Comparison of ENCODE assay signal across 21 cellular contexts in the genomic region with DNA sequence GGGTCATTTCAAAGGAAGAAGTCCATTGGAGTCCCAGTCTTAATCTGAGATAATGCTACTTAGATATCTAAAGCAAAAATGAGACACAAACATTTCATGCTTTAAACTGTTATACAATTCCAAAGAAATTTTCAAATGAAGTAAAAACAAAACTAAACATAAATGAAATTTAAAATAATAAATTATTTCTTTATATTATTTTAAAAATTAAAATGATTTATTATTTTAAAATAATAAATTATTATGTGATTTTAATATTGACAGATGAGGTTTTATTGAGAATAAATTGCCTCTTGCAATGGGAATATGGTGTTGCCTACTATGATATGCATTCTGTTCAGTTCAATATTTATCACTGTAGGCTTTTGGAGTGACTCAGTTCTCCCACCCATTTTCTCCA.
A peak's percentile ranks its signal among the peaks of the same experiment; 100 is the strongest.
DNase-seq lines count a peak whose midpoint lies in the region; ATAC-seq, FAIRE-seq and TF ChIP-seq lines count a peak whose summit lies in the region.
"Had no signal": no experiment of that assay in that cellular context is flagged by ENCODE, and none has a peak within 500 bp of the region (broad histone marks: within the 10 kb centered on the region; RNA-seq: fewer than 3 reads in every experiment).

No MANE protein-coding gene starts in this region.

- BruUV-seq in mammary epithelial cell (replicated peaks; lab: Mats Ljungman, UMichigan) = no TSS peak

- H3K27me3 ChIP-seq in GM23338 (ENCODE audit: insufficient read depth) (no peaks in the 10 kb centered on the region), mammary epithelial cell (ENCODE audit: insufficient read depth, low read length) (no peaks in the 10 kb centered on the region)

- H3K36me3 ChIP-seq in GM23338 (ENCODE audit: insufficient read depth) (no peaks in the 10 kb centered on the region), kidney (ENCODE audit: control insufficient read depth in 1 of 2, insufficient read depth in 2 of 2, low read length in 2 of 2) (no peaks in the 10 kb centered on the region), mammary epithelial cell (ENCODE audit: insufficient read depth, low read length) (no peaks in the 10 kb centered on the region)

- H3K4me1 ChIP-seq in GM23338 (ENCODE audit: insufficient read depth) = peaks cover 26% of the 10 kb centered on the region
- H3K4me1 ChIP-seq in kidney (ENCODE audit: control insufficient read depth in 1 of 2, insufficient read depth in 1 of 2, low read depth in 1 of 2, low read length in 2 of 2) = no peaks in the 10 kb centered on the region
- no peaks in the 10 kb centered on the region for H3K4me1 ChIP-seq in mammary epithelial cell (ENCODE audit: insufficient read depth, low read length)
- H3K4me1 ChIP-seq: A549 had no signal

- H2AFZ ChIP-seq in GM23338 = no peak overlapping the region
- no peak overlapping the region for H2AFZ ChIP-seq in mammary epithelial cell (ENCODE audit: low read depth, low read length)
- H2AFZ ChIP-seq: GM23248 had no signal

- dilution Hi-C loops in mammary epithelial cell (cut with HindIII; ENCODE audit: low sequenced_read_pairs) = no loop called here

- in situ Hi-C loops in mammary epithelial cell (cut with MboI; ENCODE audit: low sequenced_read_pairs in 2 of 2) = no loop called here

- peaks cover 42% of the 10 kb centered on the region for H3K4me1 Mint-ChIP-seq in GM23338

- H3K4me2 ChIP-seq in GM23338 (no peak overlapping the region), mammary epithelial cell (ENCODE audit: insufficient read depth, low read depth, low read length) (no peak overlapping the region)
- H3K4me2 ChIP-seq: A549 had no signal

- no peaks in the 10 kb centered on the region for H3K36me3 Mint-ChIP-seq in GM23338 (ENCODE audit: low read depth)
- H3K36me3 Mint-ChIP-seq: CD4-positive, alpha-beta memory T cell had no signal

- H4K20me1 ChIP-seq in GM23338 (replicated peaks; ENCODE audit: insufficient read depth) (no peaks in the 10 kb centered on the region), mammary epithelial cell (ENCODE audit: insufficient read depth, low read length) (no peaks in the 10 kb centered on the region)

- peak overlapping the region; percentile 51; the same call in 1 of the 2 replicates for H3K27ac Mint-ChIP-seq in GM23338
- H3K27ac Mint-ChIP-seq: CD4-positive, alpha-beta memory T cell had no signal

- TF ChIP-seq CTCF in GM23338 (conservative IDR thresholded peaks at IDR 0.05; ENCODE audit: low read depth in 2 of 2) (no peak), VCaP (conservative IDR thresholded peaks at IDR 0.05) (no peak), kidney (IDR thresholded peaks at IDR 0.05; ENCODE audit: borderline replicate concordance, extremely low read depth, insufficient read depth) (no peak), mammary epithelial cell (conservative IDR thresholded peaks at IDR 0.05 in 1 of 2, IDR thresholded peaks at IDR 0.05 in 1 of 2; ENCODE audit: extremely low read depth in 1 of 2, insufficient read depth in 1 of 2, low read depth in 1 of 2, low read length in 2 of 2) (no peak)

- H3K9ac ChIP-seq in kidney (ENCODE audit: low read length in 2 of 2) (no peak overlapping the region), mammary epithelial cell (ENCODE audit: insufficient read depth, low read length) (no peak overlapping the region)
- H3K9ac ChIP-seq: GM23248 had no signal

- H3K79me2 ChIP-seq in GM23338 (replicated peaks; ENCODE audit: insufficient read depth) (no peaks in the 10 kb centered on the region), mammary epithelial cell (ENCODE audit: insufficient read depth, low read length) (no peaks in the 10 kb centered on the region)

- CTCF ChIA-PET in mammary epithelial cell (lab: Charles Lee; ENCODE audit: low non-redundant PET) = no interaction called here

- no peaks in the 10 kb centered on the region for H3F3A ChIP-seq in GM23338 (replicated peaks; ENCODE audit: low read depth)

- no peak overlapping the region for H3K27ac ChIP-seq in GM23338 (ENCODE audit: low read depth)
- H3K27ac ChIP-seq in VCaP = peak overlapping the region; percentile 76; the same call in 1 of the 2 replicates
- H3K27ac ChIP-seq in kidney (ENCODE audit: low read depth in 2 of 2, low read length in 2 of 2) = no peak overlapping the region
- H3K27ac ChIP-seq in mammary epithelial cell (ENCODE audit: insufficient read depth, low read depth, low read length) = no peak overlapping the region
- H3K27ac ChIP-seq: A549, C4-2B, GM23248, HL-60 had no signal

- no peak overlapping the region for H3K4me3 Mint-ChIP-seq in GM23338
- H3K4me3 Mint-ChIP-seq: CD4-positive, alpha-beta memory T cell had no signal

- peak; percentile 92 for FAIRE-seq in kidney (lab: Jason Lieb, UNC)
- FAIRE-seq: A549, GM12891, H54, HTR-8/SVneo, K562 had no signal

- H3K9me3 ChIP-seq in kidney (ENCODE audit: control insufficient read depth in 1 of 2, low read length in 2 of 2) = no peaks in the 10 kb centered on the region
- H3K9me3 ChIP-seq in mammary epithelial cell (replicated peaks; ENCODE audit: insufficient read depth, low read length) = no peaks in the 10 kb centered on the region
- H3K9me3 ChIP-seq: A549 had no signal

- no peak overlapping the region for H3K4me3 ChIP-seq in GM23338
- H3K4me3 ChIP-seq in kidney (ENCODE audit: low read length in 2 of 2) = no peak overlapping the region
- H3K4me3 ChIP-seq in mammary epithelial cell (replicated peaks in 1 of 3; ENCODE audit: insufficient read depth in 1 of 3, low read depth in 2 of 3, low read length in 3 of 3) = no peak overlapping the region
- H3K4me3 ChIP-seq: A549, GM23248, K562 had no signal

- no peaks in the 10 kb centered on the region for H3K9me3 Mint-ChIP-seq in GM23338
- H3K9me3 Mint-ChIP-seq: CD4-positive, alpha-beta memory T cell had no signal

- no peak for DNase-seq in GM23338 (ENCODE audit: low spot score)
- DNase-seq in kidney = no peak
- no peak for DNase-seq in CD1c-positive myeloid dendritic cell (ENCODE audit: extremely low spot score)
- DNase-seq in mammary epithelial cell = no peak
- no peak for DNase-seq in SIG-M5 (lab: John Stamatoyannopoulos, UW)
- DNase-seq: AML-193; CD4-positive, alpha-beta memory T cell; DMS153; DMS79; EL; GM23248; HCEC 1CT; IMR-90 had no signal

- H3K27me3 Mint-ChIP-seq in GM23338 (ENCODE audit: insufficient read depth, low read depth, poor library complexity) = peaks cover 3% of the 10 kb centered on the region

- H3K9me2 ChIP-seq in GM23338 (ENCODE audit: insufficient read depth) = no peaks in the 10 kb centered on the region

- no peak for ATAC-seq in GM23338
- ATAC-seq: A549, K562 had no signal

- intact Hi-C loops in kidney (cut with DNase I) = loop anchor here (10.0 kb wide), 1 partner anchor 416 kb away; no protein-coding TSS in a partner anchor
- intact Hi-C loops in mammary epithelial cell (cut with micrococcal nuclease) = loop anchor here (5.0 kb wide), 1 partner anchor 293 kb away; no protein-coding TSS in a partner anchor

TF ChIP-seq in GM23338, 12 proteins besides CTCF, POLR2A, EP300 and RAD21 (continues in another document):
- TF ChIP-seq NANOG (IDR thresholded peaks at IDR 0.05; ENCODE audit: borderline replicate concordance) (no peak), EZH2 (IDR thresholded peaks at IDR 0.05; ENCODE audit: low read depth, unreplicated experiment) (no peak), CREB1 (CRISPR knock-in tag; IDR thresholded peaks at IDR 0.05; ENCODE audit: low read depth) (no peak)
